ENCODE assay signal across 15 cellular contexts in the genomic region with DNA sequence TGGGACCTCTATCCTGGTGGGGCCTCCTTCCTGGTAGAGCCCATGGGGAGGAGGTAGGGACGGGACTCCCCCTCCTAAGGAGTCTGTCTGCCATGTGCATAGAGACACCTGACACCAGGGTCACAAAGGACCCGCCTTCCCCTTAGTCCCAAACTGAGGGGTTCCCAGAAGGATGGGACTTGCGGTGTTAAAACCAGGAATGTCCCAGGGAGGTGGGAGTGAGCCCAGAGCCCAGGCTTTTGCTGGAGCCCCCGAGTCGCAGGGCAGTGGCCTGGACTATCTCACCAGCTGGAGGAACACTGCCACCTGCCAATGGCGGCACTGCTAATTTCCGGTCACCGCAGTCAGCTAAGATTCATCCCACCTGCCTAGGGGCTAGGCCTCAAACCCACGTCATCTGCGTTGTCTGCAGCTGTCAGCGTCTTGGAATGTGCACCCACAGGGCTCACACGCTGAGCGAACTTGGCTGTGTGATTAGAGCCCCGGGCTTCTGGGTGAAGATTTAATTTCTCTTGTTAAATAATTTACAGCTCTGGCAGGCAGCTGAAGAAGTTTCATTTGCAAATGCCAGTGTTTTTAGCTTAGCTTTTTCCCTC. TPM values are rescaled to one million over a fixed set of nuclear protein-coding genes. Genes with fewer than 3 reads are reported as not detected.
DNase-seq lines count a peak whose midpoint lies in the region; TF ChIP-seq lines count a peak whose summit lies in the region.
"Had no signal": no experiment of that assay in that cellular context is flagged by ENCODE, and none has a peak within 500 bp of the region (broad histone marks: within the 10 kb centered on the region; RNA-seq: fewer than 3 reads in every experiment).

No MANE protein-coding gene starts in this region.

- peaks cover 6% of the 10 kb centered on the region for H3K4me1 Mint-ChIP-seq in activated naive CD8-positive, alpha-beta T cell treated with anti-CD3 and anti-CD28 coated beads for 36 hours
- H3K4me1 Mint-ChIP-seq: activated naive CD4-positive, alpha-beta T cell treated with anti-CD3 and anti-CD28 coated beads, Interleukin-2, amount 50 U/mL, for 24 hours had no signal

- peak; percentile 76 for DNase-seq in H4 (ENCODE audit: low spot score)
- peak; percentile 66 for DNase-seq in SK-N-MC (ENCODE audit: low read depth, low spot score)
- DNase-seq in fibroblast of villous mesenchyme (ENCODE audit: low read depth): peak; percentile 78
- peak; percentile 73 for DNase-seq in retinal pigment epithelial cell (ENCODE audit: low read depth)
- DNase-seq in erythroblast (lab: John Stamatoyannopoulos, UW): no peak
- no peak for DNase-seq in activated naive CD8-positive, alpha-beta T cell treated with anti-CD3 and anti-CD28 coated beads for 36 hours
- no peak for DNase-seq in tibial nerve (ENCODE audit: low spot score in 2 of 2)
- DNase-seq in NK-92 treated with Interleukin-12 subunit alpha and Interleukin-12 subunit beta, amount 100 ng/mL, for 24 hours (lab: John Stamatoyannopoulos, UW): no peak
- DNase-seq: DMS79, left cardiac atrium, NCI-H526 treated with DMSO at 0.1 percent for 48 hours, occipital lobe, substantia nigra had no signal

- no peaks in the 10 kb centered on the region for H3K36me3 Mint-ChIP-seq in activated naive CD8-positive, alpha-beta T cell treated with anti-CD3 and anti-CD28 coated beads for 36 hours
- H3K36me3 Mint-ChIP-seq: activated naive CD4-positive, alpha-beta T cell treated with anti-CD3 and anti-CD28 coated beads, Interleukin-2, amount 50 U/mL, for 24 hours had no signal

- TF ChIP-seq EP300 in tibial nerve (IDR thresholded peaks at IDR 0.05): no peak

- no peak overlapping the region for H3K4me3 Mint-ChIP-seq in activated naive CD8-positive, alpha-beta T cell treated with anti-CD3 and anti-CD28 coated beads for 36 hours
- H3K4me3 Mint-ChIP-seq: activated naive CD4-positive, alpha-beta T cell treated with anti-CD3 and anti-CD28 coated beads, Interleukin-2, amount 50 U/mL, for 24 hours had no signal

- H3K9ac ChIP-seq in SK-N-MC (ENCODE audit: insufficient read length): peak overlapping the region; percentile 65
- H3K9ac ChIP-seq: KMS-11 had no signal

- TF ChIP-seq POLR2A in erythroblast (IDR thresholded peaks at IDR 0.05; ENCODE audit: low read length): no peak
- TF ChIP-seq POLR2A in tibial nerve (IDR thresholded peaks at IDR 0.05): no peak

- peaks cover 7% of the 10 kb centered on the region for H3K27me3 Mint-ChIP-seq in activated naive CD8-positive, alpha-beta T cell treated with anti-CD3 and anti-CD28 coated beads for 36 hours

- TF ChIP-seq CTCF in fibroblast of villous mesenchyme (IDR thresholded peaks at IDR 0.05; ENCODE audit: insufficient read depth, low read depth, low read length): no peak
- TF ChIP-seq CTCF in retinal pigment epithelial cell (conservative IDR thresholded peaks at IDR 0.05; ENCODE audit: low read depth, low read length): no peak
- no peak for TF ChIP-seq CTCF in tibial nerve (IDR thresholded peaks at IDR 0.05)

- WGBS in tibial nerve, 2 donors: 61 to 78% methylated on average over 10 to 14 of the region's 14 CpGs

- H3K9me3 ChIP-seq in SK-N-MC (ENCODE audit: low read depth, low read length) (no peaks in the 10 kb centered on the region), tibial nerve (no peaks in the 10 kb centered on the region)

- H3K36me3 ChIP-seq in SK-N-MC (ENCODE audit: insufficient read depth, low read length) (no peaks in the 10 kb centered on the region), tibial nerve (no peaks in the 10 kb centered on the region)

- H3K27ac ChIP-seq in SK-N-MC (peak overlapping the region; percentile 97), tibial nerve (no peak overlapping the region)
- H3K27ac ChIP-seq: KMS-11 had no signal

- no peaks in the 10 kb centered on the region for H3K4me1 ChIP-seq in tibial nerve

- no peak overlapping the region for H3K27ac Mint-ChIP-seq in activated naive CD8-positive, alpha-beta T cell treated with anti-CD3 and anti-CD28 coated beads for 36 hours
- H3K27ac Mint-ChIP-seq: activated naive CD4-positive, alpha-beta T cell treated with anti-CD3 and anti-CD28 coated beads, Interleukin-2, amount 50 U/mL, for 24 hours had no signal

- peaks cover 0 to 2% of the 10 kb centered on the region in 2 donors for H3K27me3 ChIP-seq in tibial nerve

- H3K4me3 ChIP-seq in SK-N-MC (peak overlapping the region; percentile 58), fibroblast of villous mesenchyme (ENCODE audit: low read depth, low read length) (no peak overlapping the region), retinal pigment epithelial cell (ENCODE audit: low read length) (no peak overlapping the region), tibial nerve (no peak overlapping the region)

- H3K9me3 Mint-ChIP-seq in activated naive CD8-positive, alpha-beta T cell treated with anti-CD3 and anti-CD28 coated beads for 36 hours: no peaks in the 10 kb centered on the region
- H3K9me3 Mint-ChIP-seq: activated naive CD4-positive, alpha-beta T cell treated with anti-CD3 and anti-CD28 coated beads, Interleukin-2, amount 50 U/mL, for 24 hours had no signal

RNA-seq across cellular contexts. Expression of a gene that starts 31.9 kb away (rescaled TPM):
- total RNA-seq in H4 (2014; rRNA removed; shearing (Covaris generic)): 3.0 and 3.2 TPM in 2 replicates
- total RNA-seq in fibroblast of villous mesenchyme (5.8 and 6.9 TPM in 2 replicates), tibial nerve (10 to 100 TPM; 24.7 to 61.5 (median 35.0) TPM)
- 10 to 100 TPM; 27.6 to 32.5 TPM for total RNA-seq in activated naive CD8-positive, alpha-beta T cell treated with anti-CD3 and anti-CD28 coated beads for 36 hours

Comparison
In these comparisons a context has a peak if more than half of its experiments do, and no peak if none do; other contexts are left out.
1. DNase-seq: peak in H4 (single experiment), SK-N-MC (single experiment), fibroblast of villous mesenchyme (single experiment) and retinal pigment epithelial cell (single experiment); none in erythroblast (0 of 2), activated naive CD8-positive, alpha-beta T cell treated with anti-CD3 and anti-CD28 coated beads for 36 hours (single experiment), tibial nerve (0 of 2) and NK-92 treated with Interleukin-12 subunit alpha and Interleukin-12 subunit beta, amount 100 ng/mL, for 24 hours (single experiment).